ENCODE assay signal across 1 cellular context in the genomic region with DNA sequence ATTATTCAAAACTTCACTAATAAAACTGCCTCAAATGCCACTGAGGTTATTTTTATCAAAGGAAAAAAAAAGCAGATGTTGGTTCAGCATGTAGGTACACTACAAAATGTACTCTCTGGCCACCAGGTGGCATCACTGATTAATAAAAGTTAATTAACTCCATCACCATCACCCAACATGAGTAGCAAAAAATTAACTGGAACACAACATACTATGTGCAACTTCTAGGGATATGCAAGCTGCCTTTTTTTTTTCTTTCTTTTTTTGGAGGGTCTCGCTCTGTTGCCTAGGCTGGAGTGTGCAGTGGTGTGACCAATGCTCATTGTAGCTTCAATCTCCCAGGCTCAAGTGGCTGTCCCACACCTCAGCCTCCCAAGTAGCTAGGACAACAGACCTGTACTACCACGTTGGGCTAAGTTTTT.
A peak's percentile ranks its signal among the peaks of the same experiment; 100 is the strongest.
TF ChIP-seq lines count a peak whose summit lies in the region.

No MANE protein-coding gene starts in this region.

TF ChIP-seq in HepG2, 621 proteins besides CTCF, POLR2A, EP300 and RAD21 (continued from another document):
- peak; percentile 92 for TF ChIP-seq MIXL1 (CRISPR knock-in tag; IDR thresholded peaks at IDR 0.05)
- 0 out of 2 replicates have a peak, but pooled peaks have one; percentile 21 for TF ChIP-seq TBX2 (CRISPR knock-in tag; IDR thresholded peaks at IDR 0.05; ENCODE audit: borderline replicate concordance)
- 0 out of 2 replicates have a peak, but pooled peaks have one; percentile 26 for TF ChIP-seq ZNF652 (CRISPR knock-in tag; IDR thresholded peaks at IDR 0.05; ENCODE audit: borderline replicate concordance, low read depth)
- TF ChIP-seq, protein P1, sequence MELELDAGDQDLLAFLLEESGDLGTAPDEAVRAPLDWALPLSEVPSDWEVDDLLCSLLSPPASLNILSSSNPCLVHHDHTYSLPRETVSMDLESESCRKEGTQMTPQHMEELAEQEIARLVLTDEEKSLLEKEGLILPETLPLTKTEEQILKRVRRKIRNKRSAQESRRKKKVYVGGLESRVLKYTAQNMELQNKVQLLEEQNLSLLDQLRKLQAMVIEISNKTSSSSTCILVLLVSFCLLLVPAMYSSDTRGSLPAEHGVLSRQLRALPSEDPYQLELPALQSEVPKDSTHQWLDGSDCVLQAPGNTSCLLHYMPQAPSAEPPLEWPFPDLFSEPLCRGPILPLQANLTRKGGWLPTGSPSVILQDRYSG (CRISPR knock-in tag; IDR thresholded peaks at IDR 0.05): no peak
- no peak for TF ChIP-seq SPEN (CRISPR knock-in tag; IDR thresholded peaks at IDR 0.05; ENCODE audit: low read depth)
- TF ChIP-seq ZNF205 (CRISPR knock-in tag; IDR thresholded peaks at IDR 0.05): no peak
- TF ChIP-seq ZNF549 (CRISPR knock-in tag; IDR thresholded peaks at IDR 0.05): no peak
- TF ChIP-seq, protein P2, sequence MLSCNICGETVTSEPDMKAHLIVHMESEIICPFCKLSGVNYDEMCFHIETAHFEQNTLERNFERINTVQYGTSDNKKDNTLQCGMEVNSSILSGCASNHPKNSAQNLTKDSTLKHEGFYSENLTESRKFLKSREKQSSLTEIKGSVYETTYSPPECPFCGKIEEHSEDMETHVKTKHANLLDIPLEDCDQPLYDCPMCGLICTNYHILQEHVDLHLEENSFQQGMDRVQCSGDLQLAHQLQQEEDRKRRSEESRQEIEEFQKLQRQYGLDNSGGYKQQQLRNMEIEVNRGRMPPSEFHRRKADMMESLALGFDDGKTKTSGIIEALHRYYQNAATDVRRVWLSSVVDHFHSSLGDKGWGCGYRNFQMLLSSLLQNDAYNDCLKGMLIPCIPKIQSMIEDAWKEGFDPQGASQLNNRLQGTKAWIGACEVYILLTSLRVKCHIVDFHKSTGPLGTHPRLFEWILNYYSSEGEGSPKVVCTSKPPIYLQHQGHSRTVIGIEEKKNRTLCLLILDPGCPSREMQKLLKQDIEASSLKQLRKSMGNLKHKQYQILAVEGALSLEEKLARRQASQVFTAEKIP (CRISPR knock-in tag; IDR thresholded peaks at IDR 0.05; ENCODE audit: borderline replicate concordance): no peak
